In the genomic region with DNA sequence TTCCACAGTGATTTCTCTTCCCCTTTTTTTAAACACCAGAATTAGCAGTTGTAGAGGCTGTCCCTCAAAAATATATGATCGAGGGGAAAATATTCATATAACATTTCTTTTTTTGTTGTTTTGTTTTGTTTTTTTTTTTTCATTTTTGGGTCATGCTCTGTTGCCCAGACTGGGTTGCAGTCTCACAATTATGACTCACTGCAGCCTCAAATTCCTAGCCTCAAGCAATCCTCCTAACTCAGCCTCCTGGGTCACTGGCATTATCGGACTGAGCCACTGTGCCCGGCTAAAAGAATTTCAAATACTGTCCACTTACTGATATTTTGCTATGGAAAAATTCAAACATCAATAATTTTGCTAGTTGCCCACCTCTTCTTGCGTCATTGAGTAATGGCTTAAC, we compare ENCODE assay signal across 23 cellular contexts.
DNase-seq lines count a peak whose midpoint lies in the region; ATAC-seq, FAIRE-seq and TF ChIP-seq lines count a peak whose summit lies in the region.
"Had no signal": no experiment of that assay in that cellular context is flagged by ENCODE, and none has a peak within 500 bp of the region (broad histone marks: within the 10 kb centered on the region; RNA-seq: fewer than 3 reads in every experiment).

No MANE protein-coding gene starts in this region.

- DNase-seq in GM12878 (ENCODE audit: low read depth, low spot score) (no peak), neural progenitor cell (ENCODE audit: low spot score) (no peak), NCI-H2029 (lab: John Stamatoyannopoulos, UW) (no peak), RKO (ENCODE audit: low spot score) (no peak)
- DNase-seq: BE2C; CD4-positive, CD25-positive, alpha-beta regulatory T cell; DMS79; H7; HFFc6; KG1; NCI-H1417; NCI-H1694 treated with DMSO at 0.1 percent for 48 hours; NCI-H446; NCI-H526 treated with DMSO at 0.1 percent for 48 hours; PC-9; SIG-M5; T-cell had no signal

- intact Hi-C loops in GM12878 (cut with micrococcal nuclease; ENCODE audit: unreplicated experiment): no loop called here

- H3K36me3 ChIP-seq in DOHH2 (ENCODE audit: control insufficient read depth, low read length): peaks cover 33% of the 10 kb centered on the region
- no peaks in the 10 kb centered on the region for H3K36me3 ChIP-seq in KOPT-K1 (ENCODE audit: insufficient read depth, low read length)
- no peaks in the 10 kb centered on the region for H3K36me3 ChIP-seq in GM12878 (ENCODE audit: control insufficient read depth in 2 of 2, insufficient read depth in 2 of 2, low read length in 1 of 2)
- no peaks in the 10 kb centered on the region for H3K36me3 ChIP-seq in neural progenitor cell

- BruUV-seq in GM12878 (replicated peaks; lab: Mats Ljungman, UMichigan): no TSS peak

- CTCF ChIA-PET in GM12878 (lab: Yijun Ruan, JAX): interaction anchor here (1.0 to 1.5 kb wide), 6 partner anchors 18 to 101 kb away, joined by 3 to 5 read pairs (median 3); a partner anchor contains a TSS

- H3K4me3 ChIP-seq in DOHH2 (ENCODE audit: low read length) (no peak overlapping the region), GM12878 (no peak overlapping the region), neural progenitor cell (no peak overlapping the region)
- H3K4me3 ChIP-seq: PC-9 had no signal

- no peaks in the 10 kb centered on the region for H3K9me2 ChIP-seq in DOHH2 (replicated peaks; ENCODE audit: control insufficient read depth, low read length)

- H3K9ac ChIP-seq in GM12878 (ENCODE audit: control insufficient read depth, insufficient read depth, low read length): no peak overlapping the region
- no peak overlapping the region for H3K9ac ChIP-seq in neural progenitor cell

- SMC1A ChIA-PET in GM12878 (lab: Charles Lee; ENCODE audit: uncharacterized antibody, unreplicated experiment): interaction anchor here (1.6 kb wide), 2 partner anchors 13 to 38 kb away, joined by 4 to 7 read pairs; a partner anchor contains a TSS

- no peak for TF ChIP-seq EP300 in GM12878 (IDR thresholded peaks at IDR 0.05; ENCODE audit: borderline replicate concordance in 1 of 2, control insufficient read depth in 1 of 2, low read depth in 2 of 2, low read length in 2 of 2)

- no peak for TF ChIP-seq POLR2A in GM12878 (IDR thresholded peaks at IDR 0.05; ENCODE audit: low read depth, low read length)

- H3K27ac Mint-ChIP-seq in neural progenitor cell: no peak overlapping the region
- H3K27ac Mint-ChIP-seq: HFFc6; T-cell; T-helper 2 cell treated with Interferon-gamma antibody and Interleukin-4, amounts not matched to agents 5 μg/mL and 100 μg/mL, for 36 hours had no signal

- peaks cover 2% of the 10 kb centered on the region for H3K9me3 Mint-ChIP-seq in neural progenitor cell
- H3K9me3 Mint-ChIP-seq: CD4-positive, CD25-positive, alpha-beta regulatory T cell; HFFc6; T-cell; T-helper 2 cell treated with Interferon-gamma antibody and Interleukin-4, amounts not matched to agents 5 μg/mL and 100 μg/mL, for 36 hours had no signal

- H3K79me2 ChIP-seq in DOHH2 (ENCODE audit: control insufficient read depth, low read length) (peaks cover 39% of the 10 kb centered on the region), GM12878 (ENCODE audit: control insufficient read depth, insufficient read depth, low read length) (peaks cover 9% of the 10 kb centered on the region), neural progenitor cell (ENCODE audit: low read depth) (peaks cover 14% of the 10 kb centered on the region)

- ATAC-seq in GM12878 (no peak), GM18870 (IDR thresholded peaks at IDR 0.05; ENCODE audit: unreplicated experiment) (no peak)
- ATAC-seq: SK-N-SH treated with all-trans-retinoic acid at 6 μM for 48 hours, T-cell had no signal

- POLR2A ChIA-PET in GM12878 (lab: Charles Lee): interaction anchor here (1.1 to 2.9 kb wide), 2 partner anchors 14 to 21 kb away, joined by 3 to 21 read pairs; a partner anchor contains a TSS

- peaks cover 28% of the 10 kb centered on the region for H3K4me1 Mint-ChIP-seq in neural progenitor cell

- RAD21 ChIA-PET in GM12878 (lab: Charles Lee; ENCODE audit: unreplicated experiment): interaction anchor here (1.4 kb wide), 1 partner anchor 45 kb away, joined by 3 read pairs; no protein-coding TSS in a partner anchor

- H3K4me3 Mint-ChIP-seq in neural progenitor cell: peak overlapping the region; percentile 54
- H3K4me3 Mint-ChIP-seq: HFFc6; T-cell; T-helper 2 cell treated with Interferon-gamma antibody and Interleukin-4, amounts not matched to agents 5 μg/mL and 100 μg/mL, for 36 hours had no signal

- H3K4me1 ChIP-seq in DOHH2 (ENCODE audit: control insufficient read depth, low read length): peaks cover 82% of the 10 kb centered on the region
- H3K4me1 ChIP-seq in GM12878 (ENCODE audit: control insufficient read depth, insufficient read depth, low read length): peaks cover 19% of the 10 kb centered on the region
- peaks cover 17% of the 10 kb centered on the region for H3K4me1 ChIP-seq in neural progenitor cell

- WGBS in GM12878 (ENCODE audit: insufficient coverage, insufficient replicate concordance, low lambda C conversion rate, missing lambda C conversion rate): 88% methylated on average over 4 of the region's 4 CpGs

- H3K36me3 Mint-ChIP-seq in neural progenitor cell: no peaks in the 10 kb centered on the region
- H3K36me3 Mint-ChIP-seq: CD4-positive, CD25-positive, alpha-beta regulatory T cell; T-cell had no signal

- TF ChIP-seq CTCF in DOHH2 (IDR thresholded peaks at IDR 0.05; ENCODE audit: low read depth, low read length, poor library complexity, severe bottlenecking) (no peak), GM12878 (IDR thresholded peaks at IDR 0.05 in 2 of 3, conservative IDR thresholded peaks at IDR 0.05 in 1 of 3; ENCODE audit: control insufficient read depth in 2 of 3, extremely low read depth in 1 of 3, insufficient read depth in 1 of 3, low read depth in 3 of 3, low read length in 3 of 3) (no peak), neural progenitor cell (IDR thresholded peaks at IDR 0.05) (no peak)

- in situ Hi-C loops in GM12878 (cut with MboI): no loop called here

- H3K9me3 ChIP-seq in DOHH2 (ENCODE audit: control insufficient read depth, insufficient read depth, low read length) (peaks cover 6% of the 10 kb centered on the region; the same call in 1 of the 2 replicates), KOPT-K1 (ENCODE audit: insufficient read depth, low read length, poor library complexity, severe bottlenecking) (no peaks in the 10 kb centered on the region), GM12878 (replicated peaks; ENCODE audit: control insufficient read depth, insufficient read depth, low read length) (peaks cover 8% of the 10 kb centered on the region; the same call in 2 of the 3 replicates), neural progenitor cell (ENCODE audit: low read depth) (no peaks in the 10 kb centered on the region)

- no peak overlapping the region for H2AFZ ChIP-seq in GM12878 (ENCODE audit: control insufficient read depth, low read depth, low read length)
- no peak overlapping the region for H2AFZ ChIP-seq in neural progenitor cell (replicated peaks)
- H2AFZ ChIP-seq: PC-9 had no signal

- FAIRE-seq in GM12878 (lab: Jason Lieb, UNC): no peak
- FAIRE-seq: GM12892 had no signal

- H3K27ac ChIP-seq in DOHH2 (ENCODE audit: low read depth, low read length) (peak overlapping the region; percentile 94), KOPT-K1 (ENCODE audit: low read depth, low read length, poor library complexity, severe bottlenecking) (peak overlapping the region; percentile 89), GM12878 (ENCODE audit: control insufficient read depth, insufficient read depth) (no peak overlapping the region), neural progenitor cell (peak overlapping the region; percentile 59)
- H3K27ac ChIP-seq: PC-9 had no signal

- no peaks in the 10 kb centered on the region for H3K27me3 Mint-ChIP-seq in neural progenitor cell (ENCODE audit: insufficient read depth, low read depth)
- H3K27me3 Mint-ChIP-seq: CD4-positive, CD25-positive, alpha-beta regulatory T cell; T-cell had no signal

- H3K27me3 ChIP-seq in DOHH2 (ENCODE audit: control insufficient read depth, low read length) (no peaks in the 10 kb centered on the region), GM12878 (replicated peaks in 1 of 2; ENCODE audit: control insufficient read depth in 2 of 2, insufficient read depth in 2 of 2, low read length in 1 of 2) (no peaks in the 10 kb centered on the region), neural progenitor cell (no peaks in the 10 kb centered on the region)
- H3K27me3 ChIP-seq: BE2C had no signal

- no peak for TF ChIP-seq RAD21 in GM12878 (IDR thresholded peaks at IDR 0.05; ENCODE audit: insufficient read depth, low read depth, low read length)

- H3K4me2 ChIP-seq in DOHH2 (ENCODE audit: low read length): peak overlapping the region; percentile 73
- no peak overlapping the region for H3K4me2 ChIP-seq in GM12878 (ENCODE audit: control insufficient read depth, insufficient read depth)
- no peak overlapping the region for H3K4me2 ChIP-seq in neural progenitor cell
- H3K4me2 ChIP-seq: PC-9 had no signal

- H4K20me1 ChIP-seq in DOHH2 (ENCODE audit: control insufficient read depth, insufficient read depth, low read depth, low read length) (no peaks in the 10 kb centered on the region), GM12878 (ENCODE audit: control insufficient read depth, insufficient read depth) (no peaks in the 10 kb centered on the region), neural progenitor cell (ENCODE audit: low read depth) (peaks cover 16% of the 10 kb centered on the region)

- H3F3A ChIP-seq in DOHH2 (ENCODE audit: control insufficient read depth, insufficient read depth): peaks cover 51% of the 10 kb centered on the region
- H3F3A ChIP-seq in neural progenitor cell (ENCODE audit: low read depth): peaks cover 84% of the 10 kb centered on the region

TF ChIP-seq in GM12878, 131 proteins besides CTCF, POLR2A, EP300 and RAD21:
- no peak for TF ChIP-seq BMI1 (IDR thresholded peaks at IDR 0.05; ENCODE audit: borderline replicate concordance)
- no peak for TF ChIP-seq HDAC6 (IDR thresholded peaks at IDR 0.05; ENCODE audit: unreplicated experiment)
- no peak for TF ChIP-seq SMAD5 (IDR thresholded peaks at IDR 0.05; ENCODE audit: low read depth)
- no peak for TF ChIP-seq TCF7 (IDR thresholded peaks at IDR 0.05; ENCODE audit: borderline replicate concordance)
- peak; percentile 55; the same call in 1 of the 2 replicates for TF ChIP-seq PAX5 (IDR thresholded peaks at IDR 0.05; ENCODE audit: borderline replicate concordance, low read depth, low read length)
- TF ChIP-seq ZNF384 (IDR thresholded peaks at IDR 0.05; ENCODE audit: borderline replicate concordance, low read depth, low read length): no peak
- TF ChIP-seq TARDBP (IDR thresholded peaks at IDR 0.05; ENCODE audit: borderline replicate concordance): no peak
